Comparison of ENCODE assay signal across 29 cellular contexts in the genomic region with DNA sequence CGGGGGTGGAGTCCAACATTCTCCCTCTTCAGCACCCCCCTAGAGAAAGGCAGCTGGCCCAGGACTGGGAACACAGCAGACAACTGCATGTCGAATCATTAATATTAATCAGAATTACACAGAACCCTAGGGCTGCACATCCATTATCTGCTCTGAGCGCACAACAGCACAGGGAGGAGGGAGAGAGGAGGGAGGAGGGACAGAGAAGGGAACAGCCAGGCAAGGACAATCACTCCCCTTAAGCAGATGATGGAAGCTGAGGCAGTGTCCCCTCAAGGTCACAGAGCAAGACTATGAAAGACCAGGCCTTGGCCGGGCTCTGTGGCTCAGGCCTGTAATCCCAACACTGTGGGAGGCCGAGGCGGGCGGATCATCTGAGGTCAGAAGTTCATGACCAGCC.
"Had no signal": no experiment of that assay in that cellular context is flagged by ENCODE, and none has a peak within 500 bp of the region (broad histone marks: within the 10 kb centered on the region; RNA-seq: fewer than 3 reads in every experiment).

No MANE protein-coding gene starts in this region.

- H3K27me3 Mint-ChIP-seq: activated CD4-positive, alpha-beta memory T cell treated with anti-CD3 and anti-CD28 coated beads for 36 hours; activated CD4-positive, alpha-beta T cell treated with anti-CD3 and anti-CD28 coated beads, Interleukin-2, amount 10 ng/mL, durations not matched to agents 7 days and 5 days; activated naive CD8-positive, alpha-beta T cell treated with anti-CD3 and anti-CD28 coated beads, Interleukin-2, amount 50 U/mL, for 24 hours; T-cell had no signal

- H3K4me1 Mint-ChIP-seq: activated CD4-positive, alpha-beta T cell treated with anti-CD3 and anti-CD28 coated beads, Interleukin-2, amount 10 ng/mL, durations not matched to agents 7 days and 5 days; activated naive CD8-positive, alpha-beta T cell treated with anti-CD3 and anti-CD28 coated beads, Interleukin-2, amount 50 U/mL, for 24 hours; T-cell had no signal

- H3K4me3 ChIP-seq: cardiac muscle cell, SJSA1 had no signal

- H3K9me3 Mint-ChIP-seq: activated CD4-positive, alpha-beta memory T cell treated with anti-CD3 and anti-CD28 coated beads for 36 hours; activated CD4-positive, alpha-beta T cell treated with anti-CD3 and anti-CD28 coated beads, Interleukin-2, amount 10 ng/mL, durations not matched to agents 7 days and 5 days; activated naive CD4-positive, alpha-beta T cell treated with anti-CD3 and anti-CD28 coated beads, Interleukin-2, amount 50 U/mL, for 72 hours; activated naive CD8-positive, alpha-beta T cell treated with anti-CD3 and anti-CD28 coated beads, Interleukin-2, amount 50 U/mL, for 24 hours; activated T-cell treated with anti-CD3 and anti-CD28 coated beads, Interleukin-2, amount 50 U/mL, for 4 hours; T-cell had no signal

- H3K36me3 Mint-ChIP-seq: activated naive CD4-positive, alpha-beta T cell treated with anti-CD3 and anti-CD28 coated beads, Interleukin-2, amount 50 U/mL, for 72 hours had no signal

- H3K9me3 ChIP-seq: SJSA1 had no signal

- ATAC-seq: activated naive CD4-positive, alpha-beta T cell treated with anti-CD3 and anti-CD28 coated beads, Interleukin-2, amount 50 U/mL, for 72 hours; activated naive CD8-positive, alpha-beta T cell treated with anti-CD3 and anti-CD28 coated beads, Interleukin-2, amount 50 U/mL, for 24 hours; activated T-cell treated with anti-CD3 and anti-CD28 coated beads, Interleukin-2, amount 50 U/mL, for 4 hours; Panc1; T-cell had no signal

- H3K27ac Mint-ChIP-seq: activated CD4-positive, alpha-beta memory T cell treated with anti-CD3 and anti-CD28 coated beads for 36 hours; activated CD4-positive, alpha-beta T cell treated with anti-CD3 and anti-CD28 coated beads, Interleukin-2, amount 10 ng/mL, durations not matched to agents 7 days and 5 days; activated naive CD8-positive, alpha-beta T cell treated with anti-CD3 and anti-CD28 coated beads, Interleukin-2, amount 50 U/mL, for 24 hours; T-cell had no signal

- H3K4me1 ChIP-seq: SJSA1 had no signal

- H3K36me3 ChIP-seq: brain microvascular endothelial cell, SJSA1 had no signal

- DNase-seq: activated CD4-positive, alpha-beta memory T cell treated with anti-CD3 and anti-CD28 coated beads for 36 hours; activated CD4-positive, alpha-beta T cell treated with anti-CD3 and anti-CD28 coated beads, Interleukin-2, amount 10 ng/mL, durations not matched to agents 7 days and 5 days; activated CD4-positive, CD25-positive, alpha-beta regulatory T cell; activated CD8-positive, alpha-beta memory T cell treated with anti-CD3 and anti-CD28 coated beads for 24 hours; activated effector memory CD4-positive, alpha-beta T cell treated with anti-CD3 and anti-CD28 coated beads, Interleukin-2, amount 50 U/mL, for 16 hours; activated naive CD4-positive, alpha-beta T cell treated with Interleukin-2 at 50 U/mL for 16 hours; activated naive CD8-positive, alpha-beta T cell treated with anti-CD3 and anti-CD28 coated beads, Interleukin-2, amount 50 U/mL, for 24 hours; activated T-cell treated with anti-CD3 and anti-CD28 coated beads, Interleukin-2, amount 50 U/mL, for 4 hours; brain microvascular endothelial cell; Karpas-422; NCI-H1105 treated with DMSO at 0.1 percent for 48 hours; NCI-H146; NCI-H187 treated with DMSO at 0.1 percent for 48 hours; NCI-H2081 treated with DMSO at 0.1 percent for 48 hours; NCI-H345; NCI-H510A; NCI-H526 treated with DMSO at 0.1 percent for 48 hours; NCI-H82; NK-92 treated with Interleukin-12 subunit alpha and Interleukin-12 subunit beta, amount 100 ng/mL, for 24 hours; OCI-M1; Right ventricle myocardium superior; T-cell; T-helper 2 cell; T1000 had no signal

- H3K27me3 ChIP-seq: brain microvascular endothelial cell, cardiac muscle cell, SJSA1 had no signal

- H3K4me3 Mint-ChIP-seq: activated CD4-positive, alpha-beta memory T cell treated with anti-CD3 and anti-CD28 coated beads for 36 hours; activated CD4-positive, alpha-beta T cell treated with anti-CD3 and anti-CD28 coated beads, Interleukin-2, amount 10 ng/mL, durations not matched to agents 7 days and 5 days; activated naive CD8-positive, alpha-beta T cell treated with anti-CD3 and anti-CD28 coated beads, Interleukin-2, amount 50 U/mL, for 24 hours; activated T-cell treated with anti-CD3 and anti-CD28 coated beads, Interleukin-2, amount 50 U/mL, for 4 hours; T-cell had no signal

- H3K27ac ChIP-seq: brain microvascular endothelial cell, cardiac muscle cell, RWPE1, SJSA1 had no signal
